8 cellular contexts compared by ENCODE assay signal in genomic region chr6:154229796-154230195, GRCh38.
DNase-seq lines count a peak whose midpoint lies in the region; ATAC-seq lines count a peak whose summit lies in the region.

No MANE protein-coding gene starts in this region.

- peak; percentile 58 for ATAC-seq in GM18508 (IDR thresholded peaks at IDR 0.05; ENCODE audit: insufficient read depth, unreplicated experiment)
- ATAC-seq in HG02759 (IDR thresholded peaks at IDR 0.05; ENCODE audit: unreplicated experiment): peak; percentile 76
- ATAC-seq in natural killer cell treated with Interleukin-12 subunit alpha and Interleukin-12 subunit beta and Interleukin-15 and Interleukin-18, amount 100 ng/mL, for 72 hours: peak; percentile 87 to 92

- peaks cover 35% of the 10 kb centered on the region for H3K4me1 Mint-ChIP-seq in T-helper 1 cell treated with Interleukin-12 subunit alpha and Interleukin-12 subunit beta and Interleukin-4 antibody, amounts not matched to agents 30 μg/mL and 1 μg/mL, for 36 hours (ENCODE audit: low read depth)
- H3K4me1 Mint-ChIP-seq in natural killer cell treated with Interleukin-12 subunit alpha and Interleukin-12 subunit beta and Interleukin-15 and Interleukin-18, amount 100 ng/mL, for 72 hours (ENCODE audit: low read depth in 2 of 2): peaks cover 61 to 69% of the 10 kb centered on the region in 2 donors

- peak overlapping the region; percentile 78 for H3K27ac Mint-ChIP-seq in T-helper 1 cell treated with Interleukin-12 subunit alpha and Interleukin-12 subunit beta and Interleukin-4 antibody, amounts not matched to agents 30 μg/mL and 1 μg/mL, for 36 hours
- peak overlapping the region; percentile 98 to 99 for H3K27ac Mint-ChIP-seq in natural killer cell treated with Interleukin-12 subunit alpha and Interleukin-12 subunit beta and Interleukin-15 and Interleukin-18, amount 100 ng/mL, for 72 hours

- DNase-seq in natural killer cell treated with Interleukin-12 subunit alpha and Interleukin-12 subunit beta and Interleukin-15 and Interleukin-18, amount 100 ng/mL, for 72 hours (ENCODE audit: low spot score): peak; percentile 81
- no peak for DNase-seq in NCI-H510A (lab: John Stamatoyannopoulos, UW)
- no peak for DNase-seq in germinal center (ENCODE audit: low spot score)
- DNase-seq in iPS-NIHi7 (ENCODE audit: extremely low spot score): no peak
- DNase-seq in D341Med (ENCODE audit: low spot score): no peak

- no peaks in the 10 kb centered on the region for H3K27me3 Mint-ChIP-seq in T-helper 1 cell treated with Interleukin-12 subunit alpha and Interleukin-12 subunit beta and Interleukin-4 antibody, amounts not matched to agents 30 μg/mL and 1 μg/mL, for 36 hours (ENCODE audit: low read depth)
- H3K27me3 Mint-ChIP-seq in natural killer cell treated with Interleukin-12 subunit alpha and Interleukin-12 subunit beta and Interleukin-15 and Interleukin-18, amount 100 ng/mL, for 72 hours: no peaks in the 10 kb centered on the region

- peaks cover 2% of the 10 kb centered on the region for H3K36me3 Mint-ChIP-seq in T-helper 1 cell treated with Interleukin-12 subunit alpha and Interleukin-12 subunit beta and Interleukin-4 antibody, amounts not matched to agents 30 μg/mL and 1 μg/mL, for 36 hours (ENCODE audit: low read depth)
- peaks cover 9% of the 10 kb centered on the region for H3K36me3 Mint-ChIP-seq in natural killer cell treated with Interleukin-12 subunit alpha and Interleukin-12 subunit beta and Interleukin-15 and Interleukin-18, amount 100 ng/mL, for 72 hours

- H3K4me3 Mint-ChIP-seq in T-helper 1 cell treated with Interleukin-12 subunit alpha and Interleukin-12 subunit beta and Interleukin-4 antibody, amounts not matched to agents 30 μg/mL and 1 μg/mL, for 36 hours: peak overlapping the region; percentile 61
- peak overlapping the region; percentile 92 for H3K4me3 Mint-ChIP-seq in natural killer cell treated with Interleukin-12 subunit alpha and Interleukin-12 subunit beta and Interleukin-15 and Interleukin-18, amount 100 ng/mL, for 72 hours

- H3K9me3 Mint-ChIP-seq in T-helper 1 cell treated with Interleukin-12 subunit alpha and Interleukin-12 subunit beta and Interleukin-4 antibody, amounts not matched to agents 30 μg/mL and 1 μg/mL, for 36 hours: no peaks in the 10 kb centered on the region
- H3K9me3 Mint-ChIP-seq in natural killer cell treated with Interleukin-12 subunit alpha and Interleukin-12 subunit beta and Interleukin-15 and Interleukin-18, amount 100 ng/mL, for 72 hours: no peaks in the 10 kb centered on the region
